Comparison of ENCODE assay signal across 9 cellular contexts in the genomic region with DNA sequence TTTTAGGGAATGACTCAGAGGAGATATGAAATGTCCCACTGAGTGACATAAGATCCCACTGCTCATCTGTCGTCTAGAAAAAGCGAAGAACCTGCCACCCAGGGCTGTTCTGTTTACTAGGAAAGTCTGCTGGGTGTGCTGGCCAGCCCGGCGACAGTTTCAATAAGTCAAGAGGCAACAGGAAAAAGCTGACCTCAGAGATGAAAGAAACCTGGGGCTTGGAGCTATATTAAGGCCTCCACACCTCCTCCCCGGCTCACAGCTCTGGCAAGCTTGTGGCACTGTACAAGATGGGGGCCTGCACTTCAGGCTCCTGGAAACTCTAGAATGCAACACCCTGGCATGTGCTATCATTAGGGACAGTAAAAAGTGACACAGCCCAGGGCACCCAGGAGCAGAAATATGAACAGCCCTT. TPM values are rescaled to one million over a fixed set of nuclear protein-coding genes. Genes with fewer than 3 reads are reported as not detected.
A peak's percentile ranks its signal among the peaks of the same experiment; 100 is the strongest.
DNase-seq lines count a peak whose midpoint lies in the region; ATAC-seq and TF ChIP-seq lines count a peak whose summit lies in the region.
"Had no signal": no experiment of that assay in that cellular context is flagged by ENCODE, and none has a peak within 500 bp of the region (broad histone marks: within the 10 kb centered on the region; RNA-seq: fewer than 3 reads in every experiment).

No MANE protein-coding gene starts in this region.

- ATAC-seq in HCT116 (peak; percentile 42), RWPE2 (ENCODE audit: low read depth) (peak; percentile 26; the same call in 1 of the 3 replicates), HG02973 (IDR thresholded peaks at IDR 0.05; ENCODE audit: unreplicated experiment) (no peak)

- POLR2A ChIA-PET in HCT116 (lab: Charles Lee), result no interaction called here

- no peaks in the 10 kb centered on the region for H3K27me3 ChIP-seq in HCT116 (ENCODE audit: insufficient read depth, low read length)
- no peaks in the 10 kb centered on the region for H3K27me3 ChIP-seq in RWPE2 (ENCODE audit: insufficient read depth, poor library complexity, severe bottlenecking)
- no peaks in the 10 kb centered on the region for H3K27me3 ChIP-seq in stomach smooth muscle (ENCODE audit: control insufficient read depth in 1 of 2, insufficient read depth in 2 of 2, low read length in 2 of 2)

- RAD21 ChIA-PET in HCT116 (lab: Charles Lee; ENCODE audit: low non-redundant PET in 1 of 2, low total read pairs in 2 of 2, uncharacterized antibody in 2 of 2, unreplicated experiment in 2 of 2), result interaction anchor here in 1 of 2 experiments (0.7 kb wide), 1 partner anchor 795 kb away, joined by 3 read pairs; no protein-coding TSS in a partner anchor

- peak overlapping the region; percentile 47 for H3K4me2 ChIP-seq in HCT116 (ENCODE audit: low read length)

- DNase-seq in HCT116 (ENCODE audit: low read depth, low spot score), result no peak
- DNase-seq in RWPE2 (ENCODE audit: low spot score), result no peak
- peak; percentile 37 for DNase-seq in kidney tubule cell (ENCODE audit: low spot score)
- DNase-seq in NCI-H446 treated with DMSO at 0.1 percent for 48 hours (lab: John Stamatoyannopoulos, UW), result no peak
- no peak for DNase-seq in NCI-H345 treated with DMSO at 0.1 percent for 48 hours (lab: John Stamatoyannopoulos, UW; ENCODE audit: unreplicated experiment)
- DNase-seq: activated naive CD4-positive, alpha-beta T cell treated with Interleukin-2 at 50 U/mL for 16 hours; stimulated activated CD4-positive, alpha-beta T cell treated with anti-CD3 and anti-CD28 coated beads, Interleukin-12 subunit alpha, Interleukin-12 subunit beta, amount 100 ng/mL, for 4 hours had no signal

- H3K9me2 ChIP-seq in HCT116 (ENCODE audit: insufficient read depth), result no peaks in the 10 kb centered on the region

- H3K4me1 ChIP-seq in HCT116 (ENCODE audit: control insufficient read depth in 1 of 2, insufficient read depth in 2 of 2, low read length in 2 of 2) (peaks cover 28 to 36% of the 10 kb centered on the region in 2 experiments), RWPE2 (ENCODE audit: insufficient read depth, poor library complexity, severe bottlenecking) (peaks cover 25% of the 10 kb centered on the region), stomach smooth muscle (ENCODE audit: control insufficient read depth, insufficient read depth, low read length) (peaks cover 77% of the 10 kb centered on the region)

- TF ChIP-seq RAD21 in HCT116 (IDR thresholded peaks at IDR 0.05; ENCODE audit: low read depth), result no peak

- H3K9ac ChIP-seq in HCT116 (ENCODE audit: low read length) (0 out of 2 replicates have a peak overlapping the region, but pooled peaks have one; percentile 23), stomach smooth muscle (ENCODE audit: low read length in 2 of 2) (no peak overlapping the region)

- H3K36me3 ChIP-seq in HCT116 (ENCODE audit: control insufficient read depth in 1 of 2, insufficient read depth in 2 of 2, low read length in 2 of 2) (no peaks in the 10 kb centered on the region), RWPE2 (ENCODE audit: low read depth) (no peaks in the 10 kb centered on the region), stomach smooth muscle (ENCODE audit: control insufficient read depth in 2 of 2, insufficient read depth in 2 of 2, low read length in 2 of 2) (no peaks in the 10 kb centered on the region)

- no peak overlapping the region for H2AFZ ChIP-seq in HCT116 (ENCODE audit: low read depth, low read length, poor library complexity, severe bottlenecking)

- H4K20me1 ChIP-seq in HCT116 (ENCODE audit: insufficient read depth), result no peaks in the 10 kb centered on the region

- intact Hi-C loops in HCT116 (cut with micrococcal nuclease), result no loop called here

- BruUV-seq in HCT116 (replicated peaks; lab: Mats Ljungman, UMichigan), result no TSS peak

- no peak overlapping the region for H3K27ac ChIP-seq in HCT116 (ENCODE audit: low read depth, low read length)
- H3K27ac ChIP-seq in RWPE2 (ENCODE audit: poor library complexity, severe bottlenecking), result peak overlapping the region; percentile 6
- peak overlapping the region; percentile 46 for H3K27ac ChIP-seq in stomach smooth muscle (ENCODE audit: low read length)

- H3K4me3 ChIP-seq in HCT116 (replicated peaks in 1 of 2; ENCODE audit: low read depth in 1 of 2, low read length in 2 of 2), result no peak overlapping the region
- no peak overlapping the region for H3K4me3 ChIP-seq in RWPE2 (ENCODE audit: severe bottlenecking)
- H3K4me3 ChIP-seq in stomach smooth muscle (ENCODE audit: low read length in 2 of 2), result peak overlapping the region; percentile 14 to 44

- TF ChIP-seq CTCF in HCT116 (IDR thresholded peaks at IDR 0.05 in 2 of 3, conservative IDR thresholded peaks at IDR 0.05 in 1 of 3; ENCODE audit: borderline replicate concordance in 1 of 3, insufficient read depth in 1 of 3, low read depth in 2 of 3, low read length in 2 of 3) (no peak), RWPE2 (IDR thresholded peaks at IDR 0.05; ENCODE audit: poor library complexity, severe bottlenecking) (no peak)

- CTCF ChIA-PET in HCT116 (lab: Charles Lee), result no interaction called here

- H3K9me3 ChIP-seq in HCT116 (ENCODE audit: control insufficient read depth in 1 of 2, insufficient read depth in 1 of 2, low read depth in 1 of 2, low read length in 2 of 2) (no peaks in the 10 kb centered on the region), RWPE2 (ENCODE audit: severe bottlenecking) (no peaks in the 10 kb centered on the region), stomach smooth muscle (ENCODE audit: control insufficient read depth in 2 of 2, low read length in 2 of 2) (no peaks in the 10 kb centered on the region)

- no peak for TF ChIP-seq POLR2A in HCT116 (IDR thresholded peaks at IDR 0.05; ENCODE audit: borderline replicate concordance, extremely low read depth, insufficient read depth, insufficient read length)

- peaks cover 22% of the 10 kb centered on the region for H3K79me2 ChIP-seq in HCT116 (ENCODE audit: insufficient read depth, low read length)

TF ChIP-seq in HCT116, 20 proteins besides CTCF, POLR2A, EP300 and RAD21:
- TF ChIP-seq FOSL1 (IDR thresholded peaks at IDR 0.05; ENCODE audit: low read depth) (no peak), SIN3A (IDR thresholded peaks at IDR 0.05; ENCODE audit: low read depth) (no peak), EGR1 (IDR thresholded peaks at IDR 0.05; ENCODE audit: low read depth) (no peak), EZH2 (IDR thresholded peaks at IDR 0.05) (no peak), EZH2phosphoT487 (IDR thresholded peaks at IDR 0.05; ENCODE audit: borderline replicate concordance) (no peak)
TF ChIP-seq in HCT116: peak in this region for 0.

RNA-seq across cellular contexts. Expression of gene ZFHX3, which starts 10.6 kb away (rescaled TPM):
- total RNA-seq in HCT116 (2021; ENCODE audit: unreplicated experiment), result 6.3 TPM
- 1.5 and 1.8 TPM in 2 replicates for polyA plus RNA-seq in HCT116 (2012)

Comparison
In these comparisons a context has a peak if more than half of its experiments do, and no peak if none do; other contexts are left out.
1. H3K4me3 ChIP-seq: peak in stomach smooth muscle (2 of 2); none in HCT116 (0 of 2) and RWPE2 (single experiment).